ENCODE assay signal across 1 cellular context in the genomic region with DNA sequence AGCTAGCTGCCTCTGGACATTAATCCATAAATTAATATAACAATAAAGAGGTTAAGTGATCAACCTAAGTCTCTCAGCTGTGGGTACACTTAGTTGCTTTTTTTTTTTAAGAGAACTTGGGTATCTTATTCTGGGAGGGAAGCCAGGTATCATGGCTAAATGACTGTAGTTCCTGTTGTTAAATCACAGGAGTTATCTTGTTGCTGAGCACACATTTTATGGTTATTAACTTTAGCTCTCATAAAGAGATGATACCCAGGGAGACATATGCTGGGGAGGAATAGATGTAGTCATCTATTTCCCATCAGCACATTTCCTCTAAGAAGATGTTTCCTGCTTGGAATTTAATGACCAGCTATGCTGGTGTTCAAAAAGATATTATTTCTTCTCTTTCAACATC.
TF ChIP-seq lines count a peak whose summit lies in the region.

No MANE protein-coding gene starts in this region.

TF ChIP-seq in SK-N-SH, 30 proteins besides CTCF, POLR2A, EP300 and RAD21 (continued from another document):
- TF ChIP-seq FOXJ3 (CRISPR knock-in tag; IDR thresholded peaks at IDR 0.05) (no peak), RXRA (IDR thresholded peaks at IDR 0.05; ENCODE audit: borderline replicate concordance, low read depth) (no peak), GATA2 (CRISPR knock-in tag; IDR thresholded peaks at IDR 0.05) (no peak), RFX5 (IDR thresholded peaks at IDR 0.05; ENCODE audit: low read length) (no peak), NRF1 (IDR thresholded peaks at IDR 0.05; ENCODE audit: low read depth, low read length) (no peak), RCOR1 (IDR thresholded peaks at IDR 0.05; ENCODE audit: low read length) (no peak)
